ENCODE assay signal across 8 cellular contexts in the genomic region with DNA sequence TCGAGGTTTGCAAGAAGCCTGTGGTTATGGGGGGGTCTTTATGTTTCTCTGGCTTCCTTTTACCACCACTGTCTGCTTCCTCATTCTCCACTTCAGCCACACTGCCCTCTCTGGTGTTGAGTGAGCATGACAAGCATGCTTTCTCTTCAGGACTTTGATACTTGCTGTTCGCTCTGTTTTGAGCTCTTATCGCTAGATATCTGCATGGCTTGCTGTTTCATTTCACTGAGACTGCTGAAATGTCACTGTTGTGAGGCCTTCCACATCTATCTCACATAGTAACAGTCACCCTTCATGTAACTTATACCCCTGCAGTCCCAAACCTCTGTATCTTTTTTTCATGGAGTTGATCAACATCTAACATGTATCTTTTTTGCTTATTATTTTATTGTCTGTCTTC. TPM values are rescaled to one million over a fixed set of nuclear protein-coding genes. Genes with fewer than 3 reads are reported as not detected.
A peak's percentile ranks its signal among the peaks of the same experiment; 100 is the strongest.
DNase-seq lines count a peak whose midpoint lies in the region; ATAC-seq and TF ChIP-seq lines count a peak whose summit lies in the region.

No MANE protein-coding gene starts in this region.

- no peaks in the 10 kb centered on the region for H3K36me3 ChIP-seq in right lobe of liver
- no peaks in the 10 kb centered on the region for H3K36me3 ChIP-seq in testis (ENCODE audit: low read depth, missing control alignments)

- peak; percentile 67 for ATAC-seq in central memory CD8-positive, alpha-beta T cell (replicated peaks; ENCODE audit: extremely low read depth, poor library complexity, severe bottlenecking)
- peak; percentile 100 for ATAC-seq in right lobe of liver

- no peak overlapping the region for H3K27ac ChIP-seq in right lobe of liver
- H3K27ac ChIP-seq in testis: no peak overlapping the region

- no peaks in the 10 kb centered on the region for H3K27me3 Mint-ChIP-seq in central memory CD8-positive, alpha-beta T cell

- H3K9me3 ChIP-seq in right lobe of liver: no peaks in the 10 kb centered on the region
- no peaks in the 10 kb centered on the region for H3K9me3 ChIP-seq in testis

- H3K9me3 Mint-ChIP-seq in central memory CD8-positive, alpha-beta T cell: no peaks in the 10 kb centered on the region

- DNase-seq in DMS153 treated with DMSO at 0.1 percent for 48 hours (lab: John Stamatoyannopoulos, UW; ENCODE audit: unreplicated experiment) (peak; percentile 3), DMS153 (lab: John Stamatoyannopoulos, UW) (no peak), GM20000 (ENCODE audit: low spot score) (peak; percentile 32), HT1080 (ENCODE audit: low read depth) (peak; percentile 21), SK-N-DZ (ENCODE audit: low spot score) (peak; percentile 92), right lobe of liver (peak in 2 of 3 donors; percentile 33 to 67), testis (peak; percentile 73)
- DNase-seq in central memory CD8-positive, alpha-beta T cell (ENCODE audit: low spot score in 2 of 2): no peak

- no peaks in the 10 kb centered on the region for H3K36me3 Mint-ChIP-seq in central memory CD8-positive, alpha-beta T cell (ENCODE audit: insufficient read depth)

- no peak for TF ChIP-seq POLR2A in right lobe of liver (IDR thresholded peaks at IDR 0.05)
- TF ChIP-seq POLR2A in testis (IDR thresholded peaks at IDR 0.05): no peak

- WGBS in right lobe of liver (ENCODE audit: insufficient coverage, low coverage, low lambda C conversion rate, missing lambda C conversion rate): 8% methylated on average over 3 of the region's 3 CpGs
- WGBS in testis, 2 donors: 73 to 76% methylated on average over 3 of the region's 3 CpGs

- intact Hi-C loops in right lobe of liver (cut with DNase I) (no loop called here), testis (cut with DNase I; ENCODE audit: low total_unique reads) (no loop called here)

- H3K4me3 ChIP-seq in right lobe of liver (no peak overlapping the region), testis (no peak overlapping the region)

- H3K27me3 ChIP-seq in right lobe of liver (no peaks in the 10 kb centered on the region), testis (no peaks in the 10 kb centered on the region)

- no peaks in the 10 kb centered on the region for H3K4me1 Mint-ChIP-seq in central memory CD8-positive, alpha-beta T cell

- H3K4me1 ChIP-seq in right lobe of liver (peaks cover 0 to 7% (median 0%) of the 10 kb centered on the region in 4 donors), testis (no peaks in the 10 kb centered on the region)

- H3K27ac Mint-ChIP-seq in central memory CD8-positive, alpha-beta T cell (ENCODE audit: low read depth): no peak overlapping the region

- H3K4me3 Mint-ChIP-seq in central memory CD8-positive, alpha-beta T cell: no peak overlapping the region

- peak; percentile 47 for TF ChIP-seq CTCF in GM20000 (IDR thresholded peaks at IDR 0.05; ENCODE audit: extremely low read depth, missing control alignments)
- peak; percentile 66 to 80 (median 74) for TF ChIP-seq CTCF in right lobe of liver (IDR thresholded peaks at IDR 0.05)
- peak; percentile 31 to 51 (median 48) for TF ChIP-seq CTCF in testis (IDR thresholded peaks at IDR 0.05)

RNA-seq across cellular contexts. Expression of gene TMEM135, which starts 59.8 kb away (rescaled TPM):
- 6.2 and 19.1 TPM in 2 replicates for total RNA-seq in HT1080 (2014; rRNA removed; shearing (Covaris generic))
- polyA plus RNA-seq in HT1080 (2015; cell fraction: cytosol; rRNA removed): 9.7 and 12.7 TPM in 2 replicates
- 16.3 and 18.1 TPM in 2 replicates for polyA plus RNA-seq in HT1080 (2015; cell fraction: nucleus; rRNA removed)
- polyA plus RNA-seq in SK-N-DZ (2014; cell fraction: cytosol; rRNA removed): 20.2 and 23.7 TPM in 2 replicates
- 17.1 and 19.1 TPM in 2 replicates for polyA plus RNA-seq in SK-N-DZ (2014; cell fraction: nucleus; rRNA removed)
- total RNA-seq in right lobe of liver (10 to 100 TPM; 12.2 to 27.9 (median 18.8) TPM), testis (10 to 100 TPM; 42.1 to 59.0 TPM)
- polyA plus RNA-seq in testis (ENCODE audit: insufficient read depth, low read depth, low replicate concordance): 21.3 TPM

Comparison
In these comparisons a context has a peak if more than half of its experiments do, and no peak if none do; other contexts are left out.
1. DNase-seq: peak in DMS153 treated with DMSO at 0.1 percent for 48 hours (single experiment), GM20000 (single experiment), HT1080 (single experiment), SK-N-DZ (single experiment), right lobe of liver (2 of 3) and testis (single experiment); none in DMS153 (single experiment) and central memory CD8-positive, alpha-beta T cell (0 of 2).
2. Peak in every context shown above with its lines, with median percentiles within 50 percentile points of each other: CTCF ChIP-seq.